Comparison of ENCODE assay signal across 20 cellular contexts in the genomic region with DNA sequence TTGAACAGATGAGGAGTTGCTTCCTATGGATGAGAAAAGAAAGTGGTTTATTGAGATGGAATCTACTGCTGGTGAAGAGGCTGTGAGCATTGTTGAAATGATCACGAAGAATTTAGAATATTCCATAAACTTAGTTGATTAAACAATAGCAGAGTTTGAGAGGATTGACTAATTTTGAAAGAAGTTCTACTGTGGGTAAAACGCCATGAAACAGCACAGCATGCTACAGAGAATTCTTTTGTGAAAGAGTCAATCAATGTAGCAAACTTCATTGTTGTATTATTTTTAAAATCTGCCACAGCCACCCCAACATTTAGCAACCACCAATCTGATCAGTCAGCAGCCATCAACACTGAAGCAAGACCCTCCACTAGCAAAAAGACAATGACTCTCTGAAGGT.
A peak's percentile ranks its signal among the peaks of the same experiment; 100 is the strongest.
DNase-seq lines count a peak whose midpoint lies in the region; ATAC-seq, FAIRE-seq and TF ChIP-seq lines count a peak whose summit lies in the region.
"Had no signal": no experiment of that assay in that cellular context is flagged by ENCODE, and none has a peak within 500 bp of the region (broad histone marks: within the 10 kb centered on the region; RNA-seq: fewer than 3 reads in every experiment).

No MANE protein-coding gene starts in this region.

- ATAC-seq in A549, result no peak

- no peak for TF ChIP-seq CTCF in A549 (IDR thresholded peaks at IDR 0.05)
- no peak for TF ChIP-seq CTCF in fibroblast of the aortic adventitia (IDR thresholded peaks at IDR 0.05; ENCODE audit: insufficient read depth, low read length)
- no peak for TF ChIP-seq CTCF in testis (IDR thresholded peaks at IDR 0.05)

- intact Hi-C loops in testis (cut with DNase I; ENCODE audit: low total_unique reads), result no loop called here

- H3K4me3 ChIP-seq in A549 (no peak overlapping the region), SJSA1 (no peak overlapping the region), fibroblast of the aortic adventitia (ENCODE audit: low read depth, low read length) (no peak overlapping the region), testis (no peak overlapping the region)
- H3K4me3 ChIP-seq: BLaER1 treated with 17β-estradiol and CSF1 and Interleukin-3, amounts not matched to agents 10 nM and 100 nM had no signal

- H3K4me2 ChIP-seq in A549, result peak overlapping the region; percentile 62
- H3K4me2 ChIP-seq: BLaER1 treated with 17β-estradiol and CSF1 and Interleukin-3, amounts not matched to agents 10 nM and 100 nM had no signal

- DNase-seq in A549 (ENCODE audit: low read depth in 1 of 2, low spot score in 1 of 2), result no peak
- DNase-seq in GM04503 (ENCODE audit: low read depth), result peak; percentile 34
- DNase-seq in SJSA1 (ENCODE audit: low read depth in 1 of 2, low spot score in 2 of 2), result peak in 1 of 2 experiments; percentile 55
- peak; percentile 36 for DNase-seq in fibroblast of the aortic adventitia (ENCODE audit: low read depth)
- no peak for DNase-seq in testis
- DNase-seq in germinal center (ENCODE audit: low spot score), result no peak
- DNase-seq in H54 (ENCODE audit: insufficient read length, low spot score), result no peak
- DNase-seq in cerebellar nuclear complex (lab: John Stamatoyannopoulos, UW), result no peak
- DNase-seq: 8988T, DMS79, HCEC 1CT, KBM-7, NCI-H1105 treated with DMSO at 0.1 percent for 48 hours, NCI-H1694, NCI-H2081 treated with DMSO at 0.1 percent for 48 hours, NCI-H510A treated with DMSO at 0.1 percent for 48 hours, NCI-H82, RPMI8226 had no signal

- no peaks in the 10 kb centered on the region for H3K9me3 ChIP-seq in A549
- H3K9me3 ChIP-seq in SJSA1 (replicated peaks), result no peaks in the 10 kb centered on the region
- no peaks in the 10 kb centered on the region for H3K9me3 ChIP-seq in testis
- H3K9me3 ChIP-seq: BLaER1 treated with 17β-estradiol and CSF1 and Interleukin-3, amounts not matched to agents 10 nM and 100 nM had no signal

- POLR2A ChIA-PET in A549 (lab: Yijun Ruan, JAX), result no interaction called here

- H3K27ac ChIP-seq in A549 (peak overlapping the region in 1 of 2 experiments; percentile 26; a peak in 2 of 6 replicates), SJSA1 (peak overlapping the region; percentile 78), testis (peak overlapping the region in 1 of 2 donors; percentile 5)
- H3K27ac ChIP-seq: BLaER1 treated with 17β-estradiol and CSF1 and Interleukin-3, amounts not matched to agents 10 nM and 100 nM had no signal

- 39% methylated on average over 2 of the region's 2 CpGs for WGBS in A549 (ENCODE audit: missing lambda C conversion rate)
- 42 to 69% methylated on average over 2 of the region's 2 CpGs for WGBS in testis, 2 donors

- no peaks in the 10 kb centered on the region for H3K27me3 ChIP-seq in SJSA1 (replicated peaks)
- no peaks in the 10 kb centered on the region for H3K27me3 ChIP-seq in testis
- H3K27me3 ChIP-seq: BLaER1 treated with 17β-estradiol and CSF1 and Interleukin-3, amounts not matched to agents 10 nM and 100 nM had no signal

- CTCF ChIA-PET in A549 (lab: Yijun Ruan, JAX), result interaction anchor here (1.2 kb wide), 1 partner anchor 12 kb away, joined by 4 read pairs; no protein-coding TSS in a partner anchor

- no peak for TF ChIP-seq EP300 in A549 (IDR thresholded peaks at IDR 0.05)

- TF ChIP-seq RAD21 in A549 (conservative IDR thresholded peaks at IDR 0.05 in 1 of 2, IDR thresholded peaks at IDR 0.05 in 1 of 2), result no peak

- no peak for TF ChIP-seq POLR2A in A549 (IDR thresholded peaks at IDR 0.05; ENCODE audit: low read length)
- TF ChIP-seq POLR2A in testis (IDR thresholded peaks at IDR 0.05), result no peak
- TF ChIP-seq POLR2A in H54 (IDR thresholded peaks at IDR 0.05; ENCODE audit: low read depth, low read length), result no peak

- FAIRE-seq in A549 (lab: Jason Lieb, UNC) (no peak), H54 (lab: Jason Lieb, UNC) (no peak)
- FAIRE-seq: D721Med had no signal

- H3K36me3 ChIP-seq in SJSA1 (no peaks in the 10 kb centered on the region), testis (ENCODE audit: low read depth, missing control alignments) (no peaks in the 10 kb centered on the region)
- H3K36me3 ChIP-seq: BLaER1 treated with 17β-estradiol and CSF1 and Interleukin-3, amounts not matched to agents 10 nM and 100 nM had no signal

- peaks cover 42% of the 10 kb centered on the region for H3K4me1 ChIP-seq in A549
- H3K4me1 ChIP-seq in SJSA1 (replicated peaks), result peaks cover 55% of the 10 kb centered on the region
- H3K4me1 ChIP-seq in testis, result peaks cover 17% of the 10 kb centered on the region
- H3K4me1 ChIP-seq: BLaER1 treated with 17β-estradiol and CSF1 and Interleukin-3, amounts not matched to agents 10 nM and 100 nM had no signal

TF ChIP-seq in A549, 52 proteins besides CTCF, POLR2A, EP300 and RAD21:
- TF ChIP-seq, protein P1, sequence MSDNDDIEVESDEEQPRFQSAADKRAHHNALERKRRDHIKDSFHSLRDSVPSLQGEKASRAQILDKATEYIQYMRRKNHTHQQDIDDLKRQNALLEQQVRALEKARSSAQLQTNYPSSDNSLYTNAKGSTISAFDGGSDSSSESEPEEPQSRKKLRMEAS (IDR thresholded peaks at IDR 0.05), result no peak
- TF ChIP-seq, protein P2, sequence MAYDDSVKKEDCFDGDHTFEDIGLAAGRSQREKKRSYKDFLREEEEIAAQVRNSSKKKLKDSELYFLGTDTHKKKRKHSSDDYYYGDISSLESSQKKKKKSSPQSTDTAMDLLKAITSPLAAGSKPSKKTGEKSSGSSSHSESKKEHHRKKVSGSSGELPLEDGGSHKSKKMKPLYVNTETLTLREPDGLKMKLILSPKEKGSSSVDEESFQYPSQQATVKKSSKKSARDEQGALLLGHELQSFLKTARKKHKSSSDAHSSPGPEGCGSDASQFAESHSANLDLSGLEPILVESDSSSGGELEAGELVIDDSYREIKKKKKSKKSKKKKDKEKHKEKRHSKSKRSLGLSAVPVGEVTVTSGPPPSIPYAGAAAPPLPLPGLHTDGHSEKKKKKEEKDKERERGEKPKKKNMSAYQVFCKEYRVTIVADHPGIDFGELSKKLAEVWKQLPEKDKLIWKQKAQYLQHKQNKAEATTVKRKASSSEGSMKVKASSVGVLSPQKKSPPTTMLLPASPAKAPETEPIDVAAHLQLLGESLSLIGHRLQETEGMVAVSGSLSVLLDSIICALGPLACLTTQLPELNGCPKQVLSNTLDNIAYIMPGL (CRISPR knock-in tag; IDR thresholded peaks at IDR 0.05; ENCODE audit: borderline replicate concordance), result no peak
- TF ChIP-seq JUNB (IDR thresholded peaks at IDR 0.05), result no peak
- TF ChIP-seq CEBPB (IDR thresholded peaks at IDR 0.05), result no peak
- no peak for TF ChIP-seq NPAS2 (CRISPR knock-in tag; IDR thresholded peaks at IDR 0.05; ENCODE audit: borderline replicate concordance)
- TF ChIP-seq RNF2 (IDR thresholded peaks at IDR 0.05; ENCODE audit: borderline replicate concordance, low read depth), result no peak

Comparison
In these comparisons a context has a peak if more than half of its experiments do, and no peak if none do; other contexts are left out.
1. DNase-seq: peak in GM04503 (single experiment) and fibroblast of the aortic adventitia (single experiment); none in A549 (0 of 2), testis (single experiment), germinal center (single experiment), H54 (single experiment) and cerebellar nuclear complex (0 of 2).